In genomic region chr15:69265347-69265955, GRCh38 we compare ENCODE assay signal across 9 cellular contexts. TPM values are rescaled to one million over a fixed set of nuclear protein-coding genes. Genes with fewer than 3 reads are reported as not detected.
A peak's percentile ranks its signal among the peaks of the same experiment; 100 is the strongest.
DNase-seq lines count a peak whose midpoint lies in the region; ATAC-seq, FAIRE-seq and TF ChIP-seq lines count a peak whose summit lies in the region.
"Had no signal": no experiment of that assay in that cellular context is flagged by ENCODE, and none has a peak within 500 bp of the region (broad histone marks: within the 10 kb centered on the region; RNA-seq: fewer than 3 reads in every experiment).

No MANE protein-coding gene starts in this region.

- H4K8ac ChIP-seq in H1 (ENCODE audit: extremely low read depth, insufficient read depth, low read length), result no peak overlapping the region

- no peak overlapping the region for H3K4ac ChIP-seq in H1 (replicated peaks; ENCODE audit: insufficient read length, low read depth, low read length)

- ATAC-seq in GM18909 (IDR thresholded peaks at IDR 0.05; ENCODE audit: poor library complexity, unreplicated experiment), result no peak
- no peak for ATAC-seq in GM21526 (IDR thresholded peaks at IDR 0.05; ENCODE audit: low FRiP score, unreplicated experiment)

- H2AK5ac ChIP-seq in H1 (ENCODE audit: low read depth, low read length), result no peak overlapping the region

- H4K20me1 ChIP-seq in H1 (replicated peaks in 1 of 2; ENCODE audit: control insufficient read depth in 1 of 2, insufficient read depth in 2 of 2, low read length in 2 of 2), result peaks cover 0 to 2% of the 10 kb centered on the region in 2 experiments

- no peak overlapping the region for H3K18ac ChIP-seq in H1 (ENCODE audit: extremely low read depth, low read length)

- no peak overlapping the region for H4K91ac ChIP-seq in H1 (replicated peaks; ENCODE audit: insufficient read length, low read length)

- no peak overlapping the region for H2BK12ac ChIP-seq in H1 (ENCODE audit: low read depth, low read length)

- POLR2A ChIA-PET in H1 (lab: Charles Lee; ENCODE audit: partially characterized antibody), result no interaction called here

- no peak for TF ChIP-seq EP300 in H1 (IDR thresholded peaks at IDR 0.05; ENCODE audit: borderline replicate concordance in 1 of 2, low read depth in 2 of 2, low read length in 2 of 2)

- H4K5ac ChIP-seq in H1 (ENCODE audit: insufficient read length, low read depth, low read length), result no peak overlapping the region

- H3K4me3 ChIP-seq in H1 (ENCODE audit: extremely low read depth in 1 of 4, insufficient read depth in 2 of 4, low read depth in 3 of 4, low read length in 4 of 4), result no peak overlapping the region

- H3K9me3 ChIP-seq in H1 (ENCODE audit: insufficient read depth in 2 of 2, low read depth in 1 of 2, low read length in 1 of 2), result no peaks in the 10 kb centered on the region

- H3K4me1 ChIP-seq in H1 (replicated peaks in 1 of 4; ENCODE audit: control insufficient read depth in 3 of 4, insufficient read depth in 4 of 4, low read length in 3 of 4), result no peaks in the 10 kb centered on the region

- no peaks in the 10 kb centered on the region for H3K79me1 ChIP-seq in H1 (ENCODE audit: low read depth, low read length)

- H3K14ac ChIP-seq in H1 (ENCODE audit: insufficient read length), result no peak overlapping the region

- H3K79me2 ChIP-seq in H1 (ENCODE audit: control insufficient read depth in 1 of 2, insufficient read depth in 2 of 2, low read length in 2 of 2), result no peaks in the 10 kb centered on the region

- H2BK120ac ChIP-seq in H1 (replicated peaks; ENCODE audit: low read depth, low read length), result no peak overlapping the region

- H2BK15ac ChIP-seq in H1 (ENCODE audit: low read length), result no peak overlapping the region

- H3K23ac ChIP-seq in H1 (ENCODE audit: insufficient read length), result no peak overlapping the region

- TF ChIP-seq POLR2A in H1 (IDR thresholded peaks at IDR 0.05; ENCODE audit: control extremely low read depth in 1 of 2, low read depth in 2 of 2, low read length in 2 of 2), result no peak

- no peaks in the 10 kb centered on the region for H3K27me3 ChIP-seq in H1 (replicated peaks in 1 of 4; ENCODE audit: control insufficient read depth in 3 of 4, extremely low read depth in 1 of 4, insufficient read depth in 3 of 4, low read length in 3 of 4)

- peak in 2 of 3 experiments; percentile 25 to 49; a peak in 2 of 4 replicates for TF ChIP-seq CTCF in H1 (IDR thresholded peaks at IDR 0.05; ENCODE audit: control extremely low read depth in 1 of 3, insufficient read depth in 1 of 3, low read depth in 1 of 3, low read length in 3 of 3)

- peaks cover 0 to 7% (median 0%) of the 10 kb centered on the region in 4 experiments; a peak in 2 of 8 replicates for H3K36me3 ChIP-seq in H1 (ENCODE audit: control insufficient read depth in 2 of 4, insufficient read depth in 4 of 4, low read length in 3 of 4)

- H3K23me2 ChIP-seq in H1 (ENCODE audit: low read depth, low read length), result no peaks in the 10 kb centered on the region

- DNase-seq in NCI-H1436 (lab: John Stamatoyannopoulos, UW) (peak; percentile 29), NCI-H1436 treated with DMSO at 0.1 percent for 48 hours (lab: John Stamatoyannopoulos, UW) (no peak), NCI-H2081 treated with DMSO at 0.1 percent for 48 hours (lab: John Stamatoyannopoulos, UW) (peak; percentile 6), H1 (ENCODE audit: low read depth in 1 of 2, low spot score in 2 of 2) (no peak), renal cortical epithelial cell (ENCODE audit: low read depth) (peak; percentile 62)
- DNase-seq in activated CD8-positive, alpha-beta memory T cell treated with anti-CD3 and anti-CD28 coated beads, Interleukin-2, amount 50 U/mL, for 4 hours, result no peak
- DNase-seq: activated B cell treated with CpG ODN at 0.5 μM for 24 hours had no signal

- peak; percentile 52 for FAIRE-seq in H1 (lab: Jason Lieb, UNC)

- TF ChIP-seq RAD21 in H1 (IDR thresholded peaks at IDR 0.05 in 1 of 2, conservative IDR thresholded peaks at IDR 0.05 in 1 of 2; ENCODE audit: low read depth in 2 of 2, low read length in 2 of 2), result peak; percentile 55 to 61

- H3K4me2 ChIP-seq in H1 (ENCODE audit: insufficient read depth in 1 of 2, low read depth in 2 of 2, low read length in 2 of 2), result no peak overlapping the region

- WGBS in H1 (ENCODE audit: extremely low coverage in 1 of 2, insufficient coverage in 1 of 2, insufficient read length in 1 of 2, insufficient replicate concordance in 2 of 2, low coverage in 1 of 2, low lambda C conversion rate in 2 of 2, missing lambda C conversion rate in 1 of 2), 2 experiments, result 60% methylated on average over 5 of the region's 5 CpGs; no CpG with 5 or more reads in 1 of the 2 experiments

- no peak overlapping the region for H3K27ac ChIP-seq in H1 (ENCODE audit: low read depth, low read length)

- H3K56ac ChIP-seq in H1 (replicated peaks; ENCODE audit: insufficient read length, low read depth, low read length), result no peak overlapping the region

- no peak overlapping the region for H2BK20ac ChIP-seq in H1 (ENCODE audit: low read length)

- no peak overlapping the region for H2BK5ac ChIP-seq in H1 (ENCODE audit: low read depth, low read length)

- CTCF ChIA-PET in H1 (lab: Charles Lee; ENCODE audit: partially characterized antibody), result interaction anchor here (0.6 to 7.6 kb wide), 18 partner anchors 11 to 377 kb away, joined by 3 to 70 read pairs (median 4); no protein-coding TSS in a partner anchor

- H2AFZ ChIP-seq in H1 (ENCODE audit: low read length), result no peak overlapping the region

- H3K9ac ChIP-seq in H1 (replicated peaks in 1 of 4; ENCODE audit: extremely low read depth in 1 of 4, low read depth in 3 of 4, low read length in 3 of 4), result no peak overlapping the region

TF ChIP-seq in H1, 55 proteins besides CTCF, POLR2A, EP300 and RAD21:
- no peak for TF ChIP-seq CEBPB (IDR thresholded peaks at IDR 0.05; ENCODE audit: low read depth, low read length)
- TF ChIP-seq, protein P1, sequence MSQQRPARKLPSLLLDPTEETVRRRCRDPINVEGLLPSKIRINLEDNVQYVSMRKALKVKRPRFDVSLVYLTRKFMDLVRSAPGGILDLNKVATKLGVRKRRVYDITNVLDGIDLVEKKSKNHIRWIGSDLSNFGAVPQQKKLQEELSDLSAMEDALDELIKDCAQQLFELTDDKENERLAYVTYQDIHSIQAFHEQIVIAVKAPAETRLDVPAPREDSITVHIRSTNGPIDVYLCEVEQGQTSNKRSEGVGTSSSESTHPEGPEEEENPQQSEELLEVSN (IDR thresholded peaks at IDR 0.05), result no peak
- TF ChIP-seq SIRT6 (IDR thresholded peaks at IDR 0.05; ENCODE audit: low read length), result no peak
- no peak for TF ChIP-seq RBBP5 (IDR thresholded peaks at IDR 0.05; ENCODE audit: borderline replicate concordance, low read depth, low read length)
- TF ChIP-seq CBX5 (IDR thresholded peaks at IDR 0.05; ENCODE audit: low read depth, low read length), result no peak
- no peak for TF ChIP-seq FOSL1 (IDR thresholded peaks at IDR 0.05; ENCODE audit: insufficient read depth, low read depth, low read length)
- TF ChIP-seq SIX5 (IDR thresholded peaks at IDR 0.05; ENCODE audit: low read depth, low read length), result no peak
- no peak for TF ChIP-seq ASH2L (IDR thresholded peaks at IDR 0.05; ENCODE audit: low read length)
- TF ChIP-seq RFX5 (IDR thresholded peaks at IDR 0.05; ENCODE audit: borderline replicate concordance, low read depth, low read length), result no peak
- TF ChIP-seq, protein P2, sequence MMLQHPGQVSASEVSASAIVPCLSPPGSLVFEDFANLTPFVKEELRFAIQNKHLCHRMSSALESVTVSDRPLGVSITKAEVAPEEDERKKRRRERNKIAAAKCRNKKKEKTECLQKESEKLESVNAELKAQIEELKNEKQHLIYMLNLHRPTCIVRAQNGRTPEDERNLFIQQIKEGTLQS (IDR thresholded peaks at IDR 0.05; ENCODE audit: insufficient read depth, low read depth, low read length), result no peak
- TF ChIP-seq SUZ12 (IDR thresholded peaks at IDR 0.05; ENCODE audit: low read length), result no peak
- TF ChIP-seq YY1 (IDR thresholded peaks at IDR 0.05; ENCODE audit: low read depth, low read length), result no peak
- TF ChIP-seq GABPA (IDR thresholded peaks at IDR 0.05; ENCODE audit: borderline replicate concordance, insufficient read depth, low read length), result no peak
- no peak for TF ChIP-seq CTBP2 (IDR thresholded peaks at IDR 0.05; ENCODE audit: borderline replicate concordance, insufficient read depth, insufficient read length, low read length)
- TF ChIP-seq TEAD4 (IDR thresholded peaks at IDR 0.05; ENCODE audit: low read depth, low read length), result no peak
- TF ChIP-seq RXRA (IDR thresholded peaks at IDR 0.05; ENCODE audit: insufficient read depth, low read depth, low read length), result no peak

RNA-seq across cellular contexts. Expression of gene PAQR5, which starts 33.3 kb away (rescaled TPM):
- 7.8 and 8.7 TPM in 2 replicates for total RNA-seq in H1 (2021; fragmentation: NEBNext Ultra II Directional; extraction: Animal tissue kit (Norgen Biotek cat#: 25700))
- polyA plus RNA-seq in H1 (2011; rRNA removed), result 15.8 and 18.1 TPM in 2 replicates
- polyA plus RNA-seq in H1 (2011; cell fraction: cytosol; rRNA removed), result 10.0 TPM
- 17.0 TPM for polyA plus RNA-seq in H1 (2011; cell fraction: nucleus; rRNA removed)
- 5.8 to 8.4 TPM (median 7.3 TPM) in 4 replicates for polyA plus RNA-seq in H1 (2012, experiment 1 of 2)
- 4.3 TPM for polyA plus RNA-seq in H1 (2012, experiment 2 of 2)
- polyA plus RNA-seq in H1 (2013, experiment 1 of 2), result 9.2 TPM
- polyA plus RNA-seq in H1 (2013, experiment 2 of 2), result 9.5 TPM
- polyA minus RNA-seq in H1 (2011; rRNA and poly(A)+ RNA removed), result 64.9 and 76.4 TPM in 2 replicates
- polyA minus RNA-seq in H1 (2011; cell fraction: cytosol; rRNA and poly(A)+ RNA removed), result 8.6 TPM
- 15.0 TPM for polyA minus RNA-seq in H1 (2011; cell fraction: nucleus; rRNA and poly(A)+ RNA removed)
- 8.2 and 8.9 TPM in 2 replicates for total RNA-seq in renal cortical epithelial cell
- total RNA-seq: activated B cell treated with CpG ODN at 0.5 μM for 24 hours had no signal

Comparison
In these comparisons a context has a peak if more than half of its experiments do, and no peak if none do; other contexts are left out.
1. DNase-seq: peak in NCI-H1436 (single experiment), NCI-H2081 treated with DMSO at 0.1 percent for 48 hours (single experiment) and renal cortical epithelial cell (single experiment); none in NCI-H1436 treated with DMSO at 0.1 percent for 48 hours (single experiment), H1 (0 of 2) and activated CD8-positive, alpha-beta memory T cell treated with anti-CD3 and anti-CD28 coated beads, Interleukin-2, amount 50 U/mL, for 4 hours (single experiment).